17 cellular contexts compared by ENCODE assay signal in genomic region chr18:54672846-54673475, GRCh38.
DNase-seq lines count a peak whose midpoint lies in the region; ATAC-seq and TF ChIP-seq lines count a peak whose summit lies in the region.
"Had no signal": no experiment of that assay in that cellular context is flagged by ENCODE, and none has a peak within 500 bp of the region (broad histone marks: within the 10 kb centered on the region; RNA-seq: fewer than 3 reads in every experiment).

No MANE protein-coding gene starts in this region.

- POLR2A ChIA-PET in activated CD4-positive, alpha-beta T cell treated with anti-CD3 and anti-CD28 coated beads for 36 hours (lab: Charles Lee): interaction anchor here (0.5 kb wide), 1 partner anchor 1632 kb away, joined by 3 read pairs; no protein-coding TSS in a partner anchor

- CTCF ChIA-PET in Calu3 (lab: Charles Lee): interaction anchor here (1.2 kb wide), 1 partner anchor 316 kb away, joined by 3 read pairs; no protein-coding TSS in a partner anchor
- CTCF ChIA-PET in activated CD4-positive, alpha-beta T cell treated with anti-CD3 and anti-CD28 coated beads for 36 hours (lab: Charles Lee): interaction anchor here (1.9 to 2.9 kb wide), 6 partner anchors 11 to 281 kb away, joined by 7 to 27 read pairs (median 12); no protein-coding TSS in a partner anchor

- peak overlapping the region; percentile 32 for H3K4me3 Mint-ChIP-seq in Calu3 (ENCODE audit: low read depth, unreplicated experiment)
- H3K4me3 Mint-ChIP-seq in activated CD4-positive, alpha-beta T cell treated with anti-CD3 and anti-CD28 coated beads for 36 hours: no peak overlapping the region
- H3K4me3 Mint-ChIP-seq: dendritic cell treated with granulocyte-macrophage colony-stimulating factor and Interleukin-4, amounts not matched to agents 40 ng/mL and 50 ng/mL, for 4 days; T-helper 2 cell treated with Interferon-gamma antibody and Interleukin-4, amounts not matched to agents 5 μg/mL and 100 μg/mL, for 36 hours had no signal

- H3K4me3 ChIP-seq in fibroblast of mammary gland (ENCODE audit: control insufficient read depth, low read depth, low read length) (no peak overlapping the region), osteoblast (ENCODE audit: insufficient read depth, low read length) (no peak overlapping the region), Karpas-422 (ENCODE audit: low read length) (no peak overlapping the region)
- H3K4me3 ChIP-seq: ascending aorta had no signal

- H3K4me1 ChIP-seq in osteoblast (ENCODE audit: insufficient read depth, low read length): peaks cover 4% of the 10 kb centered on the region
- H3K4me1 ChIP-seq in Karpas-422 (ENCODE audit: low read length): no peaks in the 10 kb centered on the region
- H3K4me1 ChIP-seq: ascending aorta had no signal

- H4K20me1 ChIP-seq in osteoblast (ENCODE audit: insufficient read depth, low read length) (no peaks in the 10 kb centered on the region), Karpas-422 (ENCODE audit: insufficient read depth, low read depth, low read length) (no peaks in the 10 kb centered on the region)

- H3K36me3 Mint-ChIP-seq in Calu3 (ENCODE audit: insufficient read depth, unreplicated experiment): no peaks in the 10 kb centered on the region
- H3K36me3 Mint-ChIP-seq in activated CD4-positive, alpha-beta T cell treated with anti-CD3 and anti-CD28 coated beads for 36 hours (ENCODE audit: low read depth): no peaks in the 10 kb centered on the region

- TF ChIP-seq CTCF in Calu3 (IDR thresholded peaks at IDR 0.05; ENCODE audit: unreplicated experiment): no peak
- TF ChIP-seq CTCF in fibroblast of mammary gland (conservative IDR thresholded peaks at IDR 0.05; ENCODE audit: control insufficient read depth, insufficient read depth, low read depth, low read length): no peak
- TF ChIP-seq CTCF in osteoblast (IDR thresholded peaks at IDR 0.05; ENCODE audit: extremely low read depth, low read depth, low read length): no peak

- peaks cover 11% of the 10 kb centered on the region for H3K4me1 Mint-ChIP-seq in Calu3 (ENCODE audit: low read depth, unreplicated experiment)
- H3K4me1 Mint-ChIP-seq in activated CD4-positive, alpha-beta T cell treated with anti-CD3 and anti-CD28 coated beads for 36 hours: no peaks in the 10 kb centered on the region

- H3K27me3 ChIP-seq in osteoblast (ENCODE audit: insufficient read depth, low read length): no peaks in the 10 kb centered on the region
- no peaks in the 10 kb centered on the region for H3K27me3 ChIP-seq in Karpas-422 (ENCODE audit: low read length)
- H3K27me3 ChIP-seq: ascending aorta had no signal

- H3K36me3 ChIP-seq in osteoblast (ENCODE audit: insufficient read depth, low read length): no peaks in the 10 kb centered on the region
- no peaks in the 10 kb centered on the region for H3K36me3 ChIP-seq in Karpas-422 (ENCODE audit: insufficient read depth, low read length)
- H3K36me3 ChIP-seq: ascending aorta had no signal

- no peaks in the 10 kb centered on the region for H3K27me3 Mint-ChIP-seq in Calu3 (ENCODE audit: unreplicated experiment)
- peaks cover 3% of the 10 kb centered on the region for H3K27me3 Mint-ChIP-seq in activated CD4-positive, alpha-beta T cell treated with anti-CD3 and anti-CD28 coated beads for 36 hours
- H3K27me3 Mint-ChIP-seq: dendritic cell treated with granulocyte-macrophage colony-stimulating factor and Interleukin-4, amounts not matched to agents 40 ng/mL and 50 ng/mL, for 4 days had no signal

- peak overlapping the region; percentile 56 for H2AFZ ChIP-seq in osteoblast (ENCODE audit: low read length)
- H2AFZ ChIP-seq in Karpas-422 (ENCODE audit: low read length): no peak overlapping the region

- no peak for ATAC-seq in activated CD4-positive, alpha-beta T cell treated with anti-CD3 and anti-CD28 coated beads for 36 hours
- no peak for ATAC-seq in GM21619 (IDR thresholded peaks at IDR 0.05; ENCODE audit: unreplicated experiment)

- H3K27ac Mint-ChIP-seq in Calu3 (ENCODE audit: unreplicated experiment): peak overlapping the region; percentile 81
- H3K27ac Mint-ChIP-seq in activated CD4-positive, alpha-beta T cell treated with anti-CD3 and anti-CD28 coated beads for 36 hours: no peak overlapping the region
- H3K27ac Mint-ChIP-seq: dendritic cell treated with granulocyte-macrophage colony-stimulating factor and Interleukin-4, amounts not matched to agents 40 ng/mL and 50 ng/mL, for 4 days; T-helper 2 cell treated with Interferon-gamma antibody and Interleukin-4, amounts not matched to agents 5 μg/mL and 100 μg/mL, for 36 hours had no signal

- intact Hi-C loops in Calu3 (cut with micrococcal nuclease; ENCODE audit: unreplicated experiment): loop anchor here (5.0 kb wide), 1 partner anchor 281 kb away; no protein-coding TSS in a partner anchor
- intact Hi-C loops in activated CD4-positive, alpha-beta T cell treated with anti-CD3 and anti-CD28 coated beads for 36 hours (cut with DNase I, micrococcal nuclease): loop anchor here in 1 of 2 experiments (5.0 kb wide), 2 partner anchors 281 to 1106 kb away; no protein-coding TSS in a partner anchor

- H3K9me2 ChIP-seq in Karpas-422 (replicated peaks; ENCODE audit: insufficient read depth, low read length): no peaks in the 10 kb centered on the region

- peaks cover 2% of the 10 kb centered on the region for H3K9me3 Mint-ChIP-seq in Calu3 (ENCODE audit: low read depth, unreplicated experiment)
- H3K9me3 Mint-ChIP-seq in activated CD4-positive, alpha-beta T cell treated with anti-CD3 and anti-CD28 coated beads for 36 hours (ENCODE audit: low read depth): no peaks in the 10 kb centered on the region
- H3K9me3 Mint-ChIP-seq: dendritic cell treated with granulocyte-macrophage colony-stimulating factor and Interleukin-4, amounts not matched to agents 40 ng/mL and 50 ng/mL, for 4 days; T-helper 2 cell treated with Interferon-gamma antibody and Interleukin-4, amounts not matched to agents 5 μg/mL and 100 μg/mL, for 36 hours had no signal

- BruUV-seq in Calu3 (replicated peaks; lab: Mats Ljungman, UMichigan): no TSS peak

- H3K79me2 ChIP-seq in osteoblast (ENCODE audit: insufficient read depth, low read length): no peaks in the 10 kb centered on the region
- H3K79me2 ChIP-seq in Karpas-422 (ENCODE audit: low read length): no peaks in the 10 kb centered on the region

- DNase-seq in Calu3 (peak; percentile 39), NCI-H69 (lab: John Stamatoyannopoulos, UW) (peak; percentile 18), fibroblast of mammary gland (ENCODE audit: low read depth) (peak; percentile 62), osteoblast (ENCODE audit: insufficient read length, low spot score, missing footprints) (no peak), activated T-cell treated with anti-CD3 and anti-CD28 coated beads for 4 hours (no peak), Karpas-422 (no peak)
- no peak for DNase-seq in activated CD4-positive, alpha-beta T cell treated with anti-CD3 and anti-CD28 coated beads for 36 hours
- DNase-seq: ACHN; activated CD4-positive, alpha-beta T cell treated with anti-CD3 and anti-CD28 coated beads for 1 hour; activated naive CD4-positive, alpha-beta T cell; glutamatergic neuron; NCI-H1436; SHP77 had no signal

- no peaks in the 10 kb centered on the region for H3K9me3 ChIP-seq in osteoblast (ENCODE audit: low read depth, low read length)
- no peaks in the 10 kb centered on the region for H3K9me3 ChIP-seq in Karpas-422 (ENCODE audit: low read length)

- no peak overlapping the region for H3K27ac ChIP-seq in osteoblast (ENCODE audit: low read depth, low read length)
- H3K27ac ChIP-seq in Karpas-422 (ENCODE audit: low read length): no peak overlapping the region
- H3K27ac ChIP-seq: ascending aorta had no signal

- H3K9ac ChIP-seq in Karpas-422 (ENCODE audit: low read length): no peak overlapping the region

- H3K4me2 ChIP-seq in osteoblast (ENCODE audit: insufficient read depth, low read length) (no peak overlapping the region), Karpas-422 (ENCODE audit: low read depth, low read length, poor library complexity, severe bottlenecking) (no peak overlapping the region)

Comparison
In these comparisons a context has a peak if more than half of its experiments do, and no peak if none do; other contexts are left out.
1. DNase-seq: peak in Calu3 (single experiment), NCI-H69 (single experiment) and fibroblast of mammary gland (single experiment); none in osteoblast (single experiment), activated T-cell treated with anti-CD3 and anti-CD28 coated beads for 4 hours (single experiment), Karpas-422 (single experiment) and activated CD4-positive, alpha-beta T cell treated with anti-CD3 and anti-CD28 coated beads for 36 hours (single experiment).